Comparison of ENCODE assay signal across 2 cellular contexts in genomic region chr5:65946198-65946745, GRCh38.
TF ChIP-seq lines count a peak whose summit lies in the region.

No MANE protein-coding gene starts in this region.

TF ChIP-seq in SK-N-SH, 30 proteins besides CTCF, POLR2A, EP300 and RAD21:
- TF ChIP-seq, protein P1, sequence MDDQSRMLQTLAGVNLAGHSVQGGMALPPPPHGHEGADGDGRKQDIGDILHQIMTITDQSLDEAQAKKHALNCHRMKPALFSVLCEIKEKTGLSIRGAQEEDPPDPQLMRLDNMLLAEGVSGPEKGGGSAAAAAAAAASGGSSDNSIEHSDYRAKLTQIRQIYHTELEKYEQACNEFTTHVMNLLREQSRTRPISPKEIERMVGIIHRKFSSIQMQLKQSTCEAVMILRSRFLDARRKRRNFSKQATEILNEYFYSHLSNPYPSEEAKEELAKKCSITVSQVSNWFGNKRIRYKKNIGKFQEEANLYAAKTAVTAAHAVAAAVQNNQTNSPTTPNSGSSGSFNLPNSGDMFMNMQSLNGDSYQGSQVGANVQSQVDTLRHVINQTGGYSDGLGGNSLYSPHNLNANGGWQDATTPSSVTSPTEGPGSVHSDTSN (IDR thresholded peaks at IDR 0.05), result no peak
- 0 out of 2 replicates have a peak, but pooled peaks have one; percentile 6 for TF ChIP-seq TCF12 (IDR thresholded peaks at IDR 0.05)

TF ChIP-seq in SK-N-SH treated with all-trans-retinoic acid at 6 μM for 48 hours, 23 proteins besides CTCF, POLR2A, EP300 and RAD21 (continued from another document):
- TF ChIP-seq ZFP30 (CRISPR knock-in tag; IDR thresholded peaks at IDR 0.05), result no peak
- no peak for TF ChIP-seq ESRRG (CRISPR knock-in tag; IDR thresholded peaks at IDR 0.05)
- no peak for TF ChIP-seq ZC3H10 (CRISPR knock-in tag; IDR thresholded peaks at IDR 0.05)
- no peak for TF ChIP-seq ZNF8 (CRISPR knock-in tag; IDR thresholded peaks at IDR 0.05)
